Comparison of ENCODE assay signal across 8 cellular contexts in the genomic region with DNA sequence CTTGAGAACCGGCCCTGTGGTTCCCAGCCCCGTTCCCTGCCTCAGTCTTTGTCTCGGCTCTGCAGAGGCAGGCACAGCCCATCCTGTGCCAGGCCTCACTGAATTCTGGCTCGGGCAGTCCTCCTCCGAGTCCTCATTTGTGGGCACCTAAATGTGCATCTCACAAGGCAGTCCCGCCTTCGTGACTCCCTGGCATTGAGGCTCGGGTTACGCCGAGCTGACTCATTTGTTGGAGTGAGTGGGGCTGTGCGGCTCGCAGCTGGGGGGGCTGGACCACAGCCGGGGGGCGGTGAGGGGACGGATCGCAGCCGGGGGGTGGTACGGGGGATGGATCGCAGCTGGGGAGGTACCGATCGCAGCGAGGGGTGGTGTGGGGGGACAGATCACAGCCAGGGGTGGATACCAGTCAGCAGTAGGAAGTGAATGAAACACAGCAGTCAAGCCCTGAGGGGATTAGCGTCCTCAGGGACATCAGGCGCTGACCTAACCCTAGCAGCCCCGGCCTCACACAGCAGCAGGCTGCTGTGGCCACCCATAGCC.
DNase-seq lines count a peak whose midpoint lies in the region; ATAC-seq and TF ChIP-seq lines count a peak whose summit lies in the region.

No MANE protein-coding gene starts in this region.

- H3K9me3 Mint-ChIP-seq in nephron progenitor cell, result peaks cover 7% of the 10 kb centered on the region
- H3K9me3 Mint-ChIP-seq in naive thymus-derived CD4-positive, alpha-beta T cell, result peaks cover 0 to 9% (median 4%) of the 10 kb centered on the region in 11 donors

- intact Hi-C loops in naive thymus-derived CD4-positive, alpha-beta T cell (cut with micrococcal nuclease), result no loop called here

- H3K27ac Mint-ChIP-seq in nephron progenitor cell, result peak overlapping the region; percentile 61
- peak overlapping the region in 1 of 9 donors; percentile 14 for H3K27ac Mint-ChIP-seq in naive thymus-derived CD4-positive, alpha-beta T cell

- H3K36me3 ChIP-seq in naive thymus-derived CD4-positive, alpha-beta T cell (ENCODE audit: control insufficient read depth in 2 of 3, insufficient read depth in 3 of 3, low read length in 3 of 3), result peaks cover 0 to 4% (median 0%) of the 10 kb centered on the region in 3 experiments

- H3K4me3 ChIP-seq in naive thymus-derived CD4-positive, alpha-beta T cell (ENCODE audit: low read length), result no peak overlapping the region

- CTCF ChIA-PET in naive thymus-derived CD4-positive, alpha-beta T cell (lab: Charles Lee), result no interaction called here

- no peak overlapping the region for H3K4me3 Mint-ChIP-seq in nephron progenitor cell
- no peak overlapping the region for H3K4me3 Mint-ChIP-seq in naive thymus-derived CD4-positive, alpha-beta T cell

- peak; percentile 82 for ATAC-seq in esophagus mucosa
- no peak for ATAC-seq in GM21576 (IDR thresholded peaks at IDR 0.05; ENCODE audit: unreplicated experiment)
- ATAC-seq in GM19397 (IDR thresholded peaks at IDR 0.05; ENCODE audit: unreplicated experiment), result no peak
- ATAC-seq in naive thymus-derived CD4-positive, alpha-beta T cell, result no peak

- peaks cover 22% of the 10 kb centered on the region for H3K36me3 Mint-ChIP-seq in nephron progenitor cell (ENCODE audit: low read depth)
- no peaks in the 10 kb centered on the region for H3K36me3 Mint-ChIP-seq in naive thymus-derived CD4-positive, alpha-beta T cell

- TF ChIP-seq CTCF in nephron progenitor cell (IDR thresholded peaks at IDR 0.05), result no peak

- POLR2A ChIA-PET in naive thymus-derived CD4-positive, alpha-beta T cell (lab: Charles Lee), result interaction anchor here (0.7 kb wide), 1 partner anchor 10 kb away, joined by 4 read pairs; no protein-coding TSS in a partner anchor

- DNase-seq in EH (ENCODE audit: low read depth) (peak; percentile 95), NCI-H345 treated with DMSO at 0.1 percent for 48 hours (lab: John Stamatoyannopoulos, UW; ENCODE audit: unreplicated experiment) (peak; percentile 39), nephron progenitor cell (peak; percentile 46), SK-N-DZ (ENCODE audit: low spot score) (no peak)
- DNase-seq in naive thymus-derived CD4-positive, alpha-beta T cell, result no peak

- H3K4me1 ChIP-seq in naive thymus-derived CD4-positive, alpha-beta T cell (ENCODE audit: control insufficient read depth in 2 of 2, insufficient read depth in 2 of 2, low read length in 2 of 2), result no peaks in the 10 kb centered on the region

- no peaks in the 10 kb centered on the region for H3K27me3 Mint-ChIP-seq in nephron progenitor cell (ENCODE audit: low read depth, poor library complexity)
- no peaks in the 10 kb centered on the region for H3K27me3 Mint-ChIP-seq in naive thymus-derived CD4-positive, alpha-beta T cell

- H3K9me3 ChIP-seq in naive thymus-derived CD4-positive, alpha-beta T cell (ENCODE audit: control insufficient read depth in 2 of 3, low read length in 3 of 3), result peaks cover 0 to 3% (median 0%) of the 10 kb centered on the region in 3 experiments

- H3K27ac ChIP-seq in naive thymus-derived CD4-positive, alpha-beta T cell (ENCODE audit: low read depth, low read length), result no peak overlapping the region

- no peaks in the 10 kb centered on the region for H3K27me3 ChIP-seq in naive thymus-derived CD4-positive, alpha-beta T cell (ENCODE audit: control insufficient read depth in 2 of 2, insufficient read depth in 2 of 2, low read length in 2 of 2)

- peaks cover 40% of the 10 kb centered on the region for H3K4me1 Mint-ChIP-seq in nephron progenitor cell
- no peaks in the 10 kb centered on the region for H3K4me1 Mint-ChIP-seq in naive thymus-derived CD4-positive, alpha-beta T cell

Comparison
In these comparisons a context has a peak if more than half of its experiments do, and no peak if none do; other contexts are left out.
1. DNase-seq: peak in EH (single experiment), NCI-H345 treated with DMSO at 0.1 percent for 48 hours (single experiment) and nephron progenitor cell (single experiment); none in naive thymus-derived CD4-positive, alpha-beta T cell (0 of 9) and SK-N-DZ (single experiment).